In genomic region chr16:13554643-13555042, GRCh38 we compare ENCODE assay signal across 27 cellular contexts.
"Had no signal": no experiment of that assay in that cellular context is flagged by ENCODE, and none has a peak within 500 bp of the region (broad histone marks: within the 10 kb centered on the region; RNA-seq: fewer than 3 reads in every experiment).

No MANE protein-coding gene starts in this region.

- DNase-seq: stimulated activated CD4-positive, alpha-beta T cell treated with anti-CD3 and anti-CD28 coated beads, Interleukin-2, amount 100 ng/mL, for 48 hours; stimulated activated CD4-positive, alpha-beta T cell treated with anti-CD3 and anti-CD28 coated beads, Interleukin-4, amount 100 ng/mL, for 1 hour; stimulated activated CD4-positive, alpha-beta T cell treated with anti-CD3 and anti-CD28 coated beads, Interleukin-4, amount 100 ng/mL, for 24 hours; stimulated activated CD4-positive, alpha-beta T cell treated with anti-CD3 and anti-CD28 coated beads, Interleukin-4, amount 100 ng/mL, for 4 hours; stimulated activated CD8-positive, alpha-beta memory T cell treated with anti-CD3 and anti-CD28 coated beads, Interleukin-4, amount 100 ng/mL, for 48 hours; stimulated activated naive B cell treated with anti-CD40 and anti-IgM and Interleukin-4, amounts not matched to agents 10 μg/mL and 1 μg/mL and 100 μg/mL, for 72 hours; stimulated activated naive CD4-positive, alpha-beta T cell; stimulated activated naive CD4-positive, alpha-beta T cell treated with Interleukin-2 at 50 U/mL for 16 hours; stimulated activated naive CD8-positive, alpha-beta T cell treated with anti-CD3 and anti-CD28 coated beads, Interleukin-15, amount 100 ng/mL, for 72 hours; stimulated activated naive CD8-positive, alpha-beta T cell treated with anti-CD3 and anti-CD28 coated beads, Interleukin-15, Interleukin-2, amounts not matched to agents 100 U/mL and 50 U/mL, for 24 hours; stomach; substantia nigra; thyroid gland; tibial artery; transverse colon; trophoblast cell; upper lobe of left lung; upper lobe of right lung; uterus had no signal

- H3K9me3 ChIP-seq: stomach, suprapubic skin, testis, thoracic aorta, thyroid gland, tibial artery, transverse colon, upper lobe of left lung, upper lobe of right lung, uterus, vagina had no signal

- H3K4me3 ChIP-seq: stomach, suprapubic skin, testis, thoracic aorta, thyroid gland, tibial artery, tibial nerve, transverse colon, upper lobe of left lung, upper lobe of right lung, uterus, vagina had no signal

- ATAC-seq: stimulated activated effector memory CD8-positive, alpha-beta T cell treated with anti-CD3 and anti-CD28 coated beads, Interleukin-12 subunit alpha, Interleukin-12 subunit beta, amount 100 ng/mL, for 72 hours; stimulated activated memory B cell treated with anti-CD40 and anti-IgM and Interleukin-4, amounts not matched to agents 10 μg/mL and 1 μg/mL and 100 μg/mL, for 72 hours; stimulated activated naive B cell treated with anti-CD40 and anti-IgM and Interleukin-4, amounts not matched to agents 10 μg/mL and 1 μg/mL and 100 μg/mL, for 72 hours; stimulated activated naive CD8-positive, alpha-beta T cell treated with anti-CD3 and anti-CD28 coated beads, Interleukin-15, amount 100 ng/mL, for 72 hours; stimulated activated naive CD8-positive, alpha-beta T cell treated with anti-CD3 and anti-CD28 coated beads, Interleukin-15, Interleukin-2, amounts not matched to agents 100 U/mL and 50 U/mL, for 24 hours; upper lobe of right lung had no signal

- H3K27me3 ChIP-seq: suprapubic skin, testis, thyroid gland, tibial nerve, transverse colon, upper lobe of left lung, upper lobe of right lung, uterus, vagina had no signal

- FAIRE-seq: urothelium cell line had no signal

- H3K27ac ChIP-seq: stomach, suprapubic skin, testis, thoracic aorta, thyroid gland, tibial artery, tibial nerve, transverse colon, upper lobe of left lung, upper lobe of right lung, uterus, vagina had no signal

- H3K36me3 ChIP-seq: stomach, suprapubic skin, thoracic aorta, thyroid gland, tibial artery, tibial nerve, transverse colon, upper lobe of left lung, upper lobe of right lung, uterus, vagina had no signal

- H3K4me1 ChIP-seq: stomach, suprapubic skin, testis, thyroid gland, tibial artery, tibial nerve, transverse colon, upper lobe of left lung, upper lobe of right lung, uterus, vagina had no signal
